ENCODE assay signal across 24 cellular contexts in the genomic region with DNA sequence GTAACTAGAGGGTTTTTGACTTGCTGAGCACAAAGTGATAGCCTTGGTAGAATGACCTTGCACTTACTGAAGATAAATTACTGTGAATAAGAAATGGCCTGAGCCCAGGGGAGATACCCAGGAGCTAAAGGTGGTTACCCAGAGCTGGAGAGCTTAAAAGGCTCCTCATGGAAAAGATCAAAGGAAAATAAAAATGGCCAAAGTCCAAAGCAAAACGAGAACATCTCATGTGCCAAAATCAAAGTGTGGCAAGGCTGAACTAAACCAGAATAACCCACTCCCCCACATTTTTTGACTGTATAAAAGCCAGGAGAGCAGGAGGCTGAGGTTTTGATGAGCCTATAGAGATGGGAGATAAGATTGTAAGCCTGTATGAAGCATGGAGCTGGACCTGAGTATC. TPM values are rescaled to one million over a fixed set of nuclear protein-coding genes. Genes with fewer than 3 reads are reported as not detected.
DNase-seq lines count a peak whose midpoint lies in the region; ATAC-seq, FAIRE-seq and TF ChIP-seq lines count a peak whose summit lies in the region.
"Had no signal": no experiment of that assay in that cellular context is flagged by ENCODE, and none has a peak within 500 bp of the region (broad histone marks: within the 10 kb centered on the region; RNA-seq: fewer than 3 reads in every experiment).

No MANE protein-coding gene starts in this region.

- H3K9ac ChIP-seq in HCT116 (ENCODE audit: low read length): no peak overlapping the region

- H3K9me2 ChIP-seq in HCT116 (ENCODE audit: insufficient read depth): no peaks in the 10 kb centered on the region

- TF ChIP-seq CTCF in HCT116 (IDR thresholded peaks at IDR 0.05 in 2 of 3, conservative IDR thresholded peaks at IDR 0.05 in 1 of 3; ENCODE audit: borderline replicate concordance in 1 of 3, insufficient read depth in 1 of 3, low read depth in 2 of 3, low read length in 2 of 3): no peak

- no peak overlapping the region for H3K4me2 ChIP-seq in HCT116 (ENCODE audit: low read length)
- H3K4me2 ChIP-seq: GM23338 had no signal

- no peak overlapping the region for H3K27ac Mint-ChIP-seq in activated CD8-positive, alpha-beta T cell treated with anti-CD3 and anti-CD28 coated beads, Interleukin-2, amount 10 ng/mL, durations not matched to agents 7 days and 5 days
- H3K27ac Mint-ChIP-seq: CD4-positive, CD25-positive, alpha-beta regulatory T cell; GM23338 had no signal

- H3K27ac ChIP-seq in HCT116 (ENCODE audit: low read depth, low read length) (no peak overlapping the region), small intestine (ENCODE audit: low read depth in 1 of 2, low read length in 1 of 2) (no peak overlapping the region), right cardiac atrium (ENCODE audit: low read length) (no peak overlapping the region)

- H3K4me3 ChIP-seq in HCT116 (replicated peaks in 1 of 2; ENCODE audit: low read depth in 1 of 2, low read length in 2 of 2) (no peak overlapping the region), small intestine (ENCODE audit: low read depth in 1 of 2, low read length in 2 of 2) (no peak overlapping the region), right cardiac atrium (ENCODE audit: low read length) (no peak overlapping the region)
- H3K4me3 ChIP-seq: GM23338 had no signal

- H3K36me3 Mint-ChIP-seq in activated CD8-positive, alpha-beta T cell treated with anti-CD3 and anti-CD28 coated beads, Interleukin-2, amount 10 ng/mL, durations not matched to agents 7 days and 5 days (ENCODE audit: low read depth): no peaks in the 10 kb centered on the region

- H3K4me1 ChIP-seq in HCT116 (ENCODE audit: control insufficient read depth in 1 of 2, insufficient read depth in 2 of 2, low read length in 2 of 2) (no peaks in the 10 kb centered on the region), small intestine (ENCODE audit: control insufficient read depth in 2 of 2, insufficient read depth in 1 of 2, low read depth in 1 of 2, low read length in 1 of 2) (peaks cover 2 to 3% of the 10 kb centered on the region in 2 donors), right cardiac atrium (ENCODE audit: control insufficient read depth, insufficient read depth, low read length) (no peaks in the 10 kb centered on the region)
- H3K4me1 ChIP-seq: BE2C had no signal

- H3K9me3 ChIP-seq in HCT116 (ENCODE audit: control insufficient read depth in 1 of 2, insufficient read depth in 1 of 2, low read depth in 1 of 2, low read length in 2 of 2) (no peaks in the 10 kb centered on the region), small intestine (ENCODE audit: control insufficient read depth, low read depth) (no peaks in the 10 kb centered on the region), right cardiac atrium (ENCODE audit: control insufficient read depth, low read length) (no peaks in the 10 kb centered on the region)
- H3K9me3 ChIP-seq: BE2C had no signal

- ATAC-seq in HCT116: no peak
- ATAC-seq in activated CD8-positive, alpha-beta T cell treated with anti-CD3 and anti-CD28 coated beads, Interleukin-2, amount 10 ng/mL, durations not matched to agents 7 days and 5 days: no peak
- no peak for ATAC-seq in right cardiac atrium
- ATAC-seq: GM23338 had no signal

- TF ChIP-seq POLR2A in HCT116 (IDR thresholded peaks at IDR 0.05; ENCODE audit: borderline replicate concordance, extremely low read depth, insufficient read depth, insufficient read length): no peak

- DNase-seq in HCT116 (ENCODE audit: low read depth, low spot score) (no peak), NCI-H69 (lab: John Stamatoyannopoulos, UW) (peak; percentile 74), amniotic epithelial cell (ENCODE audit: low read depth) (peak; percentile 47), small intestine (peak; percentile 36), right cardiac atrium (no peak), NCI-H510A treated with DMSO at 0.1 percent for 48 hours (lab: John Stamatoyannopoulos, UW) (no peak)
- no peak for DNase-seq in activated CD8-positive, alpha-beta T cell treated with anti-CD3 and anti-CD28 coated beads, Interleukin-2, amount 10 ng/mL, durations not matched to agents 7 days and 5 days
- DNase-seq: ACHN; BE2C; C1 segment of cervical spinal cord; CD4-positive, CD25-positive, alpha-beta regulatory T cell; CD8-positive, alpha-beta memory T cell; COR-L47; DMS 273 treated with DMSO at 0.1 percent for 48 hours; DMS53; DND-41; EL had no signal

- H3K4me3 Mint-ChIP-seq in activated CD8-positive, alpha-beta T cell treated with anti-CD3 and anti-CD28 coated beads, Interleukin-2, amount 10 ng/mL, durations not matched to agents 7 days and 5 days: no peak overlapping the region
- H3K4me3 Mint-ChIP-seq: CD4-positive, CD25-positive, alpha-beta regulatory T cell; CD8-positive, alpha-beta memory T cell; GM23338; IgD-negative memory B cell had no signal

- POLR2A ChIA-PET in HCT116 (lab: Charles Lee): no interaction called here
- POLR2A ChIA-PET in activated CD8-positive, alpha-beta T cell treated with anti-CD3 and anti-CD28 coated beads, Interleukin-2, amount 10 ng/mL, durations not matched to agents 7 days and 5 days (lab: Charles Lee): interaction anchor here (2.5 kb wide), 1 partner anchor 14 kb away, joined by 9 read pairs; a partner anchor contains a TSS

- intact Hi-C loops in HCT116 (cut with micrococcal nuclease) (no loop called here), right cardiac atrium (cut with DNase I) (no loop called here)

- H3K4me1 Mint-ChIP-seq in activated CD8-positive, alpha-beta T cell treated with anti-CD3 and anti-CD28 coated beads, Interleukin-2, amount 10 ng/mL, durations not matched to agents 7 days and 5 days (ENCODE audit: low read depth): no peaks in the 10 kb centered on the region
- H3K4me1 Mint-ChIP-seq: IgD-negative memory B cell had no signal

- no peaks in the 10 kb centered on the region for H3K9me3 Mint-ChIP-seq in activated CD8-positive, alpha-beta T cell treated with anti-CD3 and anti-CD28 coated beads, Interleukin-2, amount 10 ng/mL, durations not matched to agents 7 days and 5 days (ENCODE audit: insufficient read depth)
- H3K9me3 Mint-ChIP-seq: CD4-positive, CD25-positive, alpha-beta regulatory T cell; CD8-positive, alpha-beta memory T cell; GM23338; IgD-negative memory B cell had no signal

- H3K79me2 ChIP-seq in HCT116 (ENCODE audit: insufficient read depth, low read length): no peaks in the 10 kb centered on the region

- H3K27me3 ChIP-seq in HCT116 (ENCODE audit: insufficient read depth, low read length) (no peaks in the 10 kb centered on the region), small intestine (ENCODE audit: control insufficient read depth in 2 of 2, insufficient read depth in 2 of 2, low read length in 2 of 2) (no peaks in the 10 kb centered on the region), right cardiac atrium (ENCODE audit: control insufficient read depth, insufficient read depth) (no peaks in the 10 kb centered on the region)
- H3K27me3 ChIP-seq: BE2C had no signal

- CTCF ChIA-PET in HCT116 (lab: Charles Lee): interaction anchor here (1.4 to 1.6 kb wide), 2 partner anchors 13 to 17 kb away, joined by 3 to 4 read pairs; no protein-coding TSS in a partner anchor
- CTCF ChIA-PET in activated CD8-positive, alpha-beta T cell treated with anti-CD3 and anti-CD28 coated beads, Interleukin-2, amount 10 ng/mL, durations not matched to agents 7 days and 5 days (lab: Charles Lee): interaction anchor here (1.0 to 1.6 kb wide), 3 partner anchors 11 to 14 kb away, joined by 3 to 7 read pairs (median 4); a partner anchor contains a TSS

- RAD21 ChIA-PET in HCT116 (lab: Charles Lee; ENCODE audit: low non-redundant PET in 1 of 2, low total read pairs in 2 of 2, uncharacterized antibody in 2 of 2, unreplicated experiment in 2 of 2): no interaction called here

- FAIRE-seq in small intestine (lab: Jason Lieb, UNC): no peak
- FAIRE-seq: A204.1, G401.6, GM12891, GM18507, HTR-8/SVneo had no signal

- H3K27me3 Mint-ChIP-seq in activated CD8-positive, alpha-beta T cell treated with anti-CD3 and anti-CD28 coated beads, Interleukin-2, amount 10 ng/mL, durations not matched to agents 7 days and 5 days (ENCODE audit: low read depth): no peaks in the 10 kb centered on the region
- H3K27me3 Mint-ChIP-seq: CD4-positive, CD25-positive, alpha-beta regulatory T cell; CD8-positive, alpha-beta memory T cell; IgD-negative memory B cell had no signal

- H4K20me1 ChIP-seq in HCT116 (ENCODE audit: insufficient read depth): peaks cover 4% of the 10 kb centered on the region; the same call in 1 of the 2 replicates

- no peak for TF ChIP-seq RAD21 in HCT116 (IDR thresholded peaks at IDR 0.05; ENCODE audit: low read depth)

- H2AFZ ChIP-seq in HCT116 (ENCODE audit: low read depth, low read length, poor library complexity, severe bottlenecking): no peak overlapping the region
- H2AFZ ChIP-seq: GM23338 had no signal

- BruUV-seq in HCT116 (replicated peaks; lab: Mats Ljungman, UMichigan): no TSS peak

- WGBS in small intestine, 3 donors: 12 to 43% (median 31%) methylated on average over 1 of the region's 1 CpG
- WGBS in right cardiac atrium: 61% methylated on average over 1 of the region's 1 CpG

- no peaks in the 10 kb centered on the region for H3K36me3 ChIP-seq in HCT116 (ENCODE audit: control insufficient read depth in 1 of 2, insufficient read depth in 2 of 2, low read length in 2 of 2)
- H3K36me3 ChIP-seq in small intestine (ENCODE audit: control insufficient read depth in 2 of 2, insufficient read depth in 2 of 2, low read length in 2 of 2): no peaks in the 10 kb centered on the region
- H3K36me3 ChIP-seq: BE2C had no signal

TF ChIP-seq in HCT116, 20 proteins besides CTCF, POLR2A, EP300 and RAD21:
- TF ChIP-seq TCF7L2 (IDR thresholded peaks at IDR 0.05; ENCODE audit: borderline replicate concordance, extremely low read depth, insufficient read depth, insufficient read length) (peak; percentile 28), EZH2phosphoT487 (IDR thresholded peaks at IDR 0.05; ENCODE audit: borderline replicate concordance) (no peak)

RNA-seq across cellular contexts. Expression of a gene that starts 14.4 kb away (rescaled TPM):
- 3.3 TPM for total RNA-seq in HCT116 (2021; ENCODE audit: unreplicated experiment)
- polyA plus RNA-seq in HCT116 (2012): 2.4 and 3.0 TPM in 2 replicates
- 10 to 100 TPM; 20.2 to 73.4 (median 41.3) TPM for polyA plus RNA-seq in small intestine
- total RNA-seq in activated CD8-positive, alpha-beta T cell treated with anti-CD3 and anti-CD28 coated beads, Interleukin-2, amount 10 ng/mL, durations not matched to agents 7 days and 5 days: 1 to 10 TPM; 5.4 to 6.8 TPM
- total RNA-seq in right cardiac atrium: 1 to 10 TPM; 2.8 to 5.1 (median 4.1) TPM
- 6.3 TPM for polyA plus RNA-seq in right cardiac atrium

Comparison
In these comparisons a context has a peak if more than half of its experiments do, and no peak if none do; other contexts are left out.
1. DNase-seq: peak in NCI-H69 (single experiment), amniotic epithelial cell (single experiment) and small intestine (single experiment); none in HCT116 (single experiment), activated CD8-positive, alpha-beta T cell treated with anti-CD3 and anti-CD28 coated beads, Interleukin-2, amount 10 ng/mL, durations not matched to agents 7 days and 5 days (single experiment), right cardiac atrium (0 of 3) and NCI-H510A treated with DMSO at 0.1 percent for 48 hours (single experiment).